ENCODE assay signal across 1 cellular context in genomic region chr16:53415504-53415903, GRCh38.
TF ChIP-seq lines count a peak whose summit lies in the region.

No MANE protein-coding gene starts in this region.

TF ChIP-seq in WTC11, 78 proteins besides CTCF, POLR2A, EP300 and RAD21 (continued from another document):
- TF ChIP-seq ARID4B (CRISPR knock-in tag; IDR thresholded peaks at IDR 0.05; ENCODE audit: borderline replicate concordance) (no peak), ATF6 (CRISPR knock-in tag; IDR thresholded peaks at IDR 0.05) (no peak), ETV6 (CRISPR knock-in tag; IDR thresholded peaks at IDR 0.05) (no peak), USF2 (CRISPR knock-in tag; IDR thresholded peaks at IDR 0.05) (no peak), ZNF219 (CRISPR knock-in tag; IDR thresholded peaks at IDR 0.05; ENCODE audit: borderline replicate concordance) (no peak), FOXK1 (CRISPR knock-in tag; IDR thresholded peaks at IDR 0.05) (no peak), AFF4 (CRISPR knock-in tag; IDR thresholded peaks at IDR 0.05; ENCODE audit: borderline replicate concordance) (no peak), MAX (CRISPR knock-in tag; IDR thresholded peaks at IDR 0.05) (no peak)
